ENCODE assay signal across 13 cellular contexts in the genomic region with DNA sequence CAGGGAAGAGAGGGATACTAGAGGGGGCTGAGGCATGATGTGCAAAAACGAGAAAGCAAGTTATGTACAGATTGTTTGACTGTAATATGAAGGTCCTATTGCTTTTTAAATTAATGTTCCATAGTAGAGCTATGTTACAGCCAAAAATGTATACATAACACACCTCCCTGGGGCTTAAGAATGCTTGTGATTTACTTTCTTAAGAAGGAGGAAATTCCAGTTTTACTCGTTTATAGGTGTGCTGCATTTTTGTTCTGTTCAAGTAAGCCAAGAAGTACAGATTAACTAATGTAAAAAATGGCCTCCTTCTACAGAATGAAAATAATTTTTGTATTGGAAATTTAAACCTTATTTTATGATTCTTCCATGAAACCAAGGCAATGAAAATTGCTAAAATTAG.
DNase-seq lines count a peak whose midpoint lies in the region; ATAC-seq and TF ChIP-seq lines count a peak whose summit lies in the region.
"Had no signal": no experiment of that assay in that cellular context is flagged by ENCODE, and none has a peak within 500 bp of the region (broad histone marks: within the 10 kb centered on the region; RNA-seq: fewer than 3 reads in every experiment).

No MANE protein-coding gene starts in this region.

- H3K27ac Mint-ChIP-seq in type B pancreatic cell (peak overlapping the region; percentile 92), CD14-positive monocyte (no peak overlapping the region)
- no peak overlapping the region for H3K27ac Mint-ChIP-seq in activated naive CD4-positive, alpha-beta T cell treated with anti-CD3 and anti-CD28 coated beads, Interleukin-2, amount 10 ng/mL, durations not matched to agents 7 days and 5 days
- H3K27ac Mint-ChIP-seq: HFFc6 had no signal

- no peak overlapping the region for H2AFZ ChIP-seq in PC-3 (ENCODE audit: low read length)

- H3K27me3 ChIP-seq in PC-3 (ENCODE audit: low read length) (no peaks in the 10 kb centered on the region), esophagus (ENCODE audit: control insufficient read depth in 1 of 2, insufficient read depth in 2 of 2, low read length in 2 of 2) (no peaks in the 10 kb centered on the region), left lung (no peaks in the 10 kb centered on the region)

- H3K9me3 ChIP-seq in PC-3 (ENCODE audit: low read length), result no peaks in the 10 kb centered on the region
- no peaks in the 10 kb centered on the region for H3K9me3 ChIP-seq in esophagus (ENCODE audit: control insufficient read depth in 2 of 2, insufficient read depth in 1 of 2, low read depth in 1 of 2, low read length in 1 of 2)
- no peaks in the 10 kb centered on the region for H3K9me3 ChIP-seq in left lung
- H3K9me3 ChIP-seq: A549 had no signal

- no peak overlapping the region for H3K27ac ChIP-seq in PC-3 (ENCODE audit: low read length)
- H3K27ac ChIP-seq in esophagus (ENCODE audit: low read depth in 2 of 2, low read length in 1 of 2), result peak overlapping the region; percentile 22 to 81
- no peak overlapping the region for H3K27ac ChIP-seq in left lung
- H3K27ac ChIP-seq: A549, HL-60 had no signal

- no TSS peak for BruUV-seq in PC-3 (replicated peaks; lab: Mats Ljungman, UMichigan)

- ATAC-seq in PC-3 (no peak), left lung (peak; percentile 63)
- ATAC-seq: A549 had no signal

- H3K4me3 Mint-ChIP-seq in type B pancreatic cell (peak overlapping the region; percentile 61), CD14-positive monocyte (no peak overlapping the region)
- H3K4me3 Mint-ChIP-seq in activated naive CD4-positive, alpha-beta T cell treated with anti-CD3 and anti-CD28 coated beads, Interleukin-2, amount 10 ng/mL, durations not matched to agents 7 days and 5 days, result no peak overlapping the region
- H3K4me3 Mint-ChIP-seq: HFFc6 had no signal

- H3K79me2 ChIP-seq in PC-3 (ENCODE audit: low read length), result no peaks in the 10 kb centered on the region

- no peaks in the 10 kb centered on the region for H3K9me2 ChIP-seq in PC-3 (replicated peaks; ENCODE audit: low read length)

- peak; percentile 35 for DNase-seq in PC-3
- DNase-seq in left lung, result no peak
- DNase-seq in type B pancreatic cell (ENCODE audit: extremely low spot score, unreplicated experiment), result no peak
- no peak for DNase-seq in CD14-positive monocyte (ENCODE audit: low spot score)
- no peak for DNase-seq in activated naive CD4-positive, alpha-beta T cell treated with anti-CD3 and anti-CD28 coated beads, Interleukin-2, amount 10 ng/mL, durations not matched to agents 7 days and 5 days
- DNase-seq in NCI-H2081 treated with DMSO at 0.1 percent for 48 hours (lab: John Stamatoyannopoulos, UW), result no peak
- DNase-seq: DMS53, GF-D8, HCEC 1CT, HFFc6 had no signal

- H3K27me3 Mint-ChIP-seq in type B pancreatic cell (no peaks in the 10 kb centered on the region), CD14-positive monocyte (ENCODE audit: low read depth in 3 of 3) (peaks cover 0 to 2% (median 0%) of the 10 kb centered on the region in 3 donors)
- no peaks in the 10 kb centered on the region for H3K27me3 Mint-ChIP-seq in activated naive CD4-positive, alpha-beta T cell treated with anti-CD3 and anti-CD28 coated beads, Interleukin-2, amount 10 ng/mL, durations not matched to agents 7 days and 5 days

- CTCF ChIA-PET in PC-3 (lab: Charles Lee), result no interaction called here
- CTCF ChIA-PET in activated naive CD4-positive, alpha-beta T cell treated with anti-CD3 and anti-CD28 coated beads, Interleukin-2, amount 10 ng/mL, durations not matched to agents 7 days and 5 days (lab: Charles Lee), result no interaction called here

- H3K4me1 Mint-ChIP-seq in type B pancreatic cell (ENCODE audit: unreplicated experiment) (no peaks in the 10 kb centered on the region), CD14-positive monocyte (no peaks in the 10 kb centered on the region)
- no peaks in the 10 kb centered on the region for H3K4me1 Mint-ChIP-seq in activated naive CD4-positive, alpha-beta T cell treated with anti-CD3 and anti-CD28 coated beads, Interleukin-2, amount 10 ng/mL, durations not matched to agents 7 days and 5 days

- H3K9ac ChIP-seq in PC-3 (ENCODE audit: low read length), result no peak overlapping the region

- no peaks in the 10 kb centered on the region for H3K36me3 Mint-ChIP-seq in type B pancreatic cell
- no peaks in the 10 kb centered on the region for H3K36me3 Mint-ChIP-seq in CD14-positive monocyte
- H3K36me3 Mint-ChIP-seq in activated naive CD4-positive, alpha-beta T cell treated with anti-CD3 and anti-CD28 coated beads, Interleukin-2, amount 10 ng/mL, durations not matched to agents 7 days and 5 days, result no peaks in the 10 kb centered on the region

- POLR2A ChIA-PET in PC-3 (lab: Charles Lee; ENCODE audit: unreplicated experiment), result no interaction called here

- H3F3A ChIP-seq in PC-3 (ENCODE audit: low read length, unreplicated experiment), result no peaks in the 10 kb centered on the region

- no peak overlapping the region for H3K4me3 ChIP-seq in PC-3 (ENCODE audit: low read length)
- no peak overlapping the region for H3K4me3 ChIP-seq in esophagus (ENCODE audit: low read depth in 1 of 2, low read length in 2 of 2)
- no peak overlapping the region for H3K4me3 ChIP-seq in left lung
- H3K4me3 ChIP-seq: A549 had no signal

- H4K20me1 ChIP-seq in PC-3 (ENCODE audit: low read length), result no peaks in the 10 kb centered on the region

- H3K4me1 ChIP-seq in PC-3 (ENCODE audit: insufficient read depth, low read length) (no peaks in the 10 kb centered on the region), esophagus (ENCODE audit: control insufficient read depth in 2 of 2, insufficient read depth in 2 of 2, low read length in 1 of 2) (no peaks in the 10 kb centered on the region), left lung (no peaks in the 10 kb centered on the region)
- H3K4me1 ChIP-seq: A549 had no signal

- WGBS in esophagus, 2 donors, result 36 to 40% methylated on average over 2 of the region's 2 CpGs

- H3K4me2 ChIP-seq in PC-3 (ENCODE audit: low read length), result 0 out of 2 replicates have a peak overlapping the region, but pooled peaks have one; percentile 10
- H3K4me2 ChIP-seq: A549 had no signal

- H3K36me3 ChIP-seq in PC-3 (ENCODE audit: low read depth, low read length) (no peaks in the 10 kb centered on the region), esophagus (ENCODE audit: control insufficient read depth in 2 of 2, insufficient read depth in 2 of 2, low read length in 1 of 2) (no peaks in the 10 kb centered on the region), left lung (no peaks in the 10 kb centered on the region)

- intact Hi-C loops in PC-3 (cut with micrococcal nuclease), result no loop called here
- intact Hi-C loops in left lung (cut with DNase I), result no loop called here
- intact Hi-C loops in CD14-positive monocyte (cut with micrococcal nuclease), result no loop called here

- no peak for TF ChIP-seq CTCF in PC-3 (conservative IDR thresholded peaks at IDR 0.05; ENCODE audit: low read depth, low read length)
- no peak for TF ChIP-seq CTCF in left lung (IDR thresholded peaks at IDR 0.05)
- no peak for TF ChIP-seq CTCF in type B pancreatic cell (conservative IDR thresholded peaks at IDR 0.05)
- TF ChIP-seq CTCF in CD14-positive monocyte (IDR thresholded peaks at IDR 0.05), result no peak

- H3K9me3 Mint-ChIP-seq in type B pancreatic cell (no peaks in the 10 kb centered on the region), CD14-positive monocyte (peaks cover 0 to 4% (median 0%) of the 10 kb centered on the region in 7 donors)
- no peaks in the 10 kb centered on the region for H3K9me3 Mint-ChIP-seq in activated naive CD4-positive, alpha-beta T cell treated with anti-CD3 and anti-CD28 coated beads, Interleukin-2, amount 10 ng/mL, durations not matched to agents 7 days and 5 days
- H3K9me3 Mint-ChIP-seq: HFFc6 had no signal

Comparison
In these comparisons a context has a peak if more than half of its experiments do, and no peak if none do; other contexts are left out.
1. H3K27ac ChIP-seq: peak in esophagus (2 of 2); none in PC-3 (single experiment) and left lung (0 of 2).